2 cellular contexts compared by ENCODE assay signal in the genomic region with DNA sequence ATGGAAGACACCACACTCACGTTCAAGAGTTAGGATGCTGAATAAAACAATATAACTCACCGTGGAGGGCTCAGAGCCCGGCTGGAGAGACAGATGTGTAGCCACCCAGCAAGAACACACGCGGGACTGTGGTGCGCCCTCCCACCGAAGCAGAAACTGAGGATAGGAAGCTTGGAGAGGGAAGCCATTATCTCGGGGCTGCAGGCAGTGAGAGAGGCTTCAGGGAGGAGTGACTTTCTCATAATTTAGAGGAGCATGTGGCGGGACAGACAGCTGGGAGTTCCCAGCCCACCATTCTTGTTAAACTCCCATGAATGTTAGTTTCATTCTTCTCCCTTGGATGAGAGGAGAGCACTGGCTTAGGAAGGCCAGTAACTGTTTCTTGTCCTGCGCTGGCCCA.
TF ChIP-seq lines count a peak whose summit lies in the region.

No MANE protein-coding gene starts in this region.

TF ChIP-seq in K562, 482 proteins besides CTCF, POLR2A, EP300 and RAD21 (continues in another document):
- no peak for TF ChIP-seq XRCC3 (IDR thresholded peaks at IDR 0.05)
- peak; percentile 52 for TF ChIP-seq DPF2 (IDR thresholded peaks at IDR 0.05)
- TF ChIP-seq, protein P1, sequence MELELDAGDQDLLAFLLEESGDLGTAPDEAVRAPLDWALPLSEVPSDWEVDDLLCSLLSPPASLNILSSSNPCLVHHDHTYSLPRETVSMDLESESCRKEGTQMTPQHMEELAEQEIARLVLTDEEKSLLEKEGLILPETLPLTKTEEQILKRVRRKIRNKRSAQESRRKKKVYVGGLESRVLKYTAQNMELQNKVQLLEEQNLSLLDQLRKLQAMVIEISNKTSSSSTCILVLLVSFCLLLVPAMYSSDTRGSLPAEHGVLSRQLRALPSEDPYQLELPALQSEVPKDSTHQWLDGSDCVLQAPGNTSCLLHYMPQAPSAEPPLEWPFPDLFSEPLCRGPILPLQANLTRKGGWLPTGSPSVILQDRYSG (tag; conservative IDR thresholded peaks at IDR 0.05; ENCODE audit: low read depth) = 0 out of 2 replicates have a peak, but pooled peaks have one; percentile 22
- TF ChIP-seq CBFA2T3 (IDR thresholded peaks at IDR 0.05) = peak; percentile 76
- TF ChIP-seq, protein P2, sequence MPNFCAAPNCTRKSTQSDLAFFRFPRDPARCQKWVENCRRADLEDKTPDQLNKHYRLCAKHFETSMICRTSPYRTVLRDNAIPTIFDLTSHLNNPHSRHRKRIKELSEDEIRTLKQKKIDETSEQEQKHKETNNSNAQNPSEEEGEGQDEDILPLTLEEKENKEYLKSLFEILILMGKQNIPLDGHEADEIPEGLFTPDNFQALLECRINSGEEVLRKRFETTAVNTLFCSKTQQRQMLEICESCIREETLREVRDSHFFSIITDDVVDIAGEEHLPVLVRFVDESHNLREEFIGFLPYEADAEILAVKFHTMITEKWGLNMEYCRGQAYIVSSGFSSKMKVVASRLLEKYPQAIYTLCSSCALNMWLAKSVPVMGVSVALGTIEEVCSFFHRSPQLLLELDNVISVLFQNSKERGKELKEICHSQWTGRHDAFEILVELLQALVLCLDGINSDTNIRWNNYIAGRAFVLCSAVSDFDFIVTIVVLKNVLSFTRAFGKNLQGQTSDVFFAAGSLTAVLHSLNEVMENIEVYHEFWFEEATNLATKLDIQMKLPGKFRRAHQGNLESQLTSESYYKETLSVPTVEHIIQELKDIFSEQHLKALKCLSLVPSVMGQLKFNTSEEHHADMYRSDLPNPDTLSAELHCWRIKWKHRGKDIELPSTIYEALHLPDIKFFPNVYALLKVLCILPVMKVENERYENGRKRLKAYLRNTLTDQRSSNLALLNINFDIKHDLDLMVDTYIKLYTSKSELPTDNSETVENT (CRISPR knock-in tag; IDR thresholded peaks at IDR 0.05) = no peak
- 0 out of 2 replicates have a peak, but pooled peaks have one; percentile 33 for TF ChIP-seq GATAD2B (IDR thresholded peaks at IDR 0.05; ENCODE audit: borderline replicate concordance)
- peak; percentile 59 for TF ChIP-seq TAL1 (IDR thresholded peaks at IDR 0.05)
- TF ChIP-seq, protein P3, sequence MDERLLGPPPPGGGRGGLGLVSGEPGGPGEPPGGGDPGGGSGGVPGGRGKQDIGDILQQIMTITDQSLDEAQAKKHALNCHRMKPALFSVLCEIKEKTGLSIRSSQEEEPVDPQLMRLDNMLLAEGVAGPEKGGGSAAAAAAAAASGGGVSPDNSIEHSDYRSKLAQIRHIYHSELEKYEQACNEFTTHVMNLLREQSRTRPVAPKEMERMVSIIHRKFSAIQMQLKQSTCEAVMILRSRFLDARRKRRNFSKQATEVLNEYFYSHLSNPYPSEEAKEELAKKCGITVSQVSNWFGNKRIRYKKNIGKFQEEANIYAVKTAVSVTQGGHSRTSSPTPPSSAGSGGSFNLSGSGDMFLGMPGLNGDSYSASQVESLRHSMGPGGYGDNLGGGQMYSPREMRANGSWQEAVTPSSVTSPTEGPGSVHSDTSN (CRISPR knock-in tag; IDR thresholded peaks at IDR 0.05; ENCODE audit: low read depth) = no peak
- TF ChIP-seq, protein P3 (tag; conservative IDR thresholded peaks at IDR 0.05; ENCODE audit: low read depth) = peak; percentile 61
- TF ChIP-seq, protein P4, sequence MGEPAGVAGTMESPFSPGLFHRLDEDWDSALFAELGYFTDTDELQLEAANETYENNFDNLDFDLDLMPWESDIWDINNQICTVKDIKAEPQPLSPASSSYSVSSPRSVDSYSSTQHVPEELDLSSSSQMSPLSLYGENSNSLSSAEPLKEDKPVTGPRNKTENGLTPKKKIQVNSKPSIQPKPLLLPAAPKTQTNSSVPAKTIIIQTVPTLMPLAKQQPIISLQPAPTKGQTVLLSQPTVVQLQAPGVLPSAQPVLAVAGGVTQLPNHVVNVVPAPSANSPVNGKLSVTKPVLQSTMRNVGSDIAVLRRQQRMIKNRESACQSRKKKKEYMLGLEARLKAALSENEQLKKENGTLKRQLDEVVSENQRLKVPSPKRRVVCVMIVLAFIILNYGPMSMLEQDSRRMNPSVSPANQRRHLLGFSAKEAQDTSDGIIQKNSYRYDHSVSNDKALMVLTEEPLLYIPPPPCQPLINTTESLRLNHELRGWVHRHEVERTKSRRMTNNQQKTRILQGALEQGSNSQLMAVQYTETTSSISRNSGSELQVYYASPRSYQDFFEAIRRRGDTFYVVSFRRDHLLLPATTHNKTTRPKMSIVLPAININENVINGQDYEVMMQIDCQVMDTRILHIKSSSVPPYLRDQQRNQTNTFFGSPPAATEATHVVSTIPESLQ (CRISPR knock-in tag; IDR thresholded peaks at IDR 0.05) = no peak
- peak in 1 of 3 experiments; percentile 65 for TF ChIP-seq YY1 (IDR thresholded peaks at IDR 0.05; ENCODE audit: borderline replicate concordance in 1 of 3, control insufficient read depth in 1 of 3, extremely low read depth in 1 of 3, insufficient read depth in 3 of 3, insufficient read length in 1 of 3, insufficient replicate concordance in 2 of 3, low read depth in 1 of 3, low read length in 2 of 3)
- no peak for TF ChIP-seq BRD9 (IDR thresholded peaks at IDR 0.05; ENCODE audit: low read depth, partially characterized antibody)
- peak in 1 of 2 experiments; percentile 51; a peak in 1 of 4 replicates for TF ChIP-seq SRF (CRISPR knock-in tag; IDR thresholded peaks at IDR 0.05)
- 0 out of 2 replicates have a peak, but pooled peaks have one; percentile 29 for TF ChIP-seq GABPB1 (CRISPR knock-in tag; IDR thresholded peaks at IDR 0.05)
- TF ChIP-seq MTA2 (IDR thresholded peaks at IDR 0.05; ENCODE audit: low read depth) = peak; percentile 30; the same call in 1 of the 2 replicates
- no peak for TF ChIP-seq MAFG (tag; conservative IDR thresholded peaks at IDR 0.05)
- TF ChIP-seq, protein P5, sequence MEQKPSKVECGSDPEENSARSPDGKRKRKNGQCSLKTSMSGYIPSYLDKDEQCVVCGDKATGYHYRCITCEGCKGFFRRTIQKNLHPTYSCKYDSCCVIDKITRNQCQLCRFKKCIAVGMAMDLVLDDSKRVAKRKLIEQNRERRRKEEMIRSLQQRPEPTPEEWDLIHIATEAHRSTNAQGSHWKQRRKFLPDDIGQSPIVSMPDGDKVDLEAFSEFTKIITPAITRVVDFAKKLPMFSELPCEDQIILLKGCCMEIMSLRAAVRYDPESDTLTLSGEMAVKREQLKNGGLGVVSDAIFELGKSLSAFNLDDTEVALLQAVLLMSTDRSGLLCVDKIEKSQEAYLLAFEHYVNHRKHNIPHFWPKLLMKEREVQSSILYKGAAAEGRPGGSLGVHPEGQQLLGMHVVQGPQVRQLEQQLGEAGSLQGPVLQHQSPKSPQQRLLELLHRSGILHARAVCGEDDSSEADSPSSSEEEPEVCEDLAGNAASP (IDR thresholded peaks at IDR 0.05) = no peak
- TF ChIP-seq NCOR1 (IDR thresholded peaks at IDR 0.05) = peak; percentile 56
- no peak for TF ChIP-seq PHB (CRISPR knock-in tag; IDR thresholded peaks at IDR 0.05)
- no peak for TF ChIP-seq SETDB1 (IDR thresholded peaks at IDR 0.05; ENCODE audit: low read length)

TF ChIP-seq in HepG2, 621 proteins besides CTCF, POLR2A, EP300 and RAD21:
- TF ChIP-seq ASH2L (IDR thresholded peaks at IDR 0.05; ENCODE audit: insufficient read length, low read depth, low read length) = no peak
- no peak for TF ChIP-seq ZNF556 (CRISPR knock-in tag; IDR thresholded peaks at IDR 0.05; ENCODE audit: borderline replicate concordance)
